In genomic region chr22:49922926-49923325, GRCh38 we compare ENCODE assay signal across 1 cellular context.
A peak's percentile ranks its signal among the peaks of the same experiment; 100 is the strongest.
TF ChIP-seq lines count a peak whose summit lies in the region.

No MANE protein-coding gene starts in this region.

TF ChIP-seq in GM12878, 131 proteins besides CTCF, POLR2A, EP300 and RAD21:
- TF ChIP-seq NBN (IDR thresholded peaks at IDR 0.05) (no peak), ZBTB4 (CRISPR knock-in tag; IDR thresholded peaks at IDR 0.05) (no peak), USF1 (IDR thresholded peaks at IDR 0.05; ENCODE audit: borderline replicate concordance, extremely low read length, insufficient read depth, low read depth, low read length) (no peak), MLLT1 (IDR thresholded peaks at IDR 0.05) (peak; percentile 49; the same call in 1 of the 2 replicates), EZH2 (IDR thresholded peaks at IDR 0.05; ENCODE audit: borderline replicate concordance, control insufficient read depth, low read depth, low read length) (no peak), CBX5 (IDR thresholded peaks at IDR 0.05; ENCODE audit: low read depth) (no peak)
